Comparison of ENCODE assay signal across 7 cellular contexts in genomic region chr3:49166752-49167556, GRCh38. TPM values are rescaled to one million over a fixed set of nuclear protein-coding genes. Genes with fewer than 3 reads are reported as not detected.
DNase-seq lines count a peak whose midpoint lies in the region; ATAC-seq and TF ChIP-seq lines count a peak whose summit lies in the region.

No MANE protein-coding gene starts in this region.

- peaks cover 33% of the 10 kb centered on the region for H3K36me3 Mint-ChIP-seq in activated T-helper 17 cell treated with anti-CD3 and anti-CD28 coated beads, Interleukin-2, amount 50 U/mL, for 72 hours (ENCODE audit: low read depth)
- H3K36me3 Mint-ChIP-seq in stimulated activated naive B cell treated with anti-CD40 and anti-IgM and Interleukin-4, amounts not matched to agents 10 μg/mL and 1 μg/mL and 100 μg/mL, for 72 hours: peaks cover 13 to 31% of the 10 kb centered on the region in 2 donors

- DNase-seq in HL-60 (ENCODE audit: low read depth in 1 of 2, low spot score in 1 of 2): no peak
- no peak for DNase-seq in stimulated activated naive B cell treated with anti-CD40 and anti-IgM and Interleukin-4, amounts not matched to agents 10 μg/mL and 1 μg/mL and 100 μg/mL, for 72 hours
- no peak for DNase-seq in CD1c-positive myeloid dendritic cell (ENCODE audit: extremely low spot score)
- no peak for DNase-seq in DMS 273 (lab: John Stamatoyannopoulos, UW; ENCODE audit: unreplicated experiment)

- no peaks in the 10 kb centered on the region for H3K27me3 Mint-ChIP-seq in activated T-helper 17 cell treated with anti-CD3 and anti-CD28 coated beads, Interleukin-2, amount 50 U/mL, for 72 hours
- peaks cover 0 to 5% of the 10 kb centered on the region in 2 donors for H3K27me3 Mint-ChIP-seq in stimulated activated naive B cell treated with anti-CD40 and anti-IgM and Interleukin-4, amounts not matched to agents 10 μg/mL and 1 μg/mL and 100 μg/mL, for 72 hours

- H3K36me3 ChIP-seq in iPS-15b (ENCODE audit: control insufficient read depth, insufficient read depth, low read length): peaks cover 20% of the 10 kb centered on the region

- peak overlapping the region; percentile 91 for H3K4me3 Mint-ChIP-seq in activated T-helper 17 cell treated with anti-CD3 and anti-CD28 coated beads, Interleukin-2, amount 50 U/mL, for 72 hours
- H3K4me3 Mint-ChIP-seq in stimulated activated naive B cell treated with anti-CD40 and anti-IgM and Interleukin-4, amounts not matched to agents 10 μg/mL and 1 μg/mL and 100 μg/mL, for 72 hours: peak overlapping the region; percentile 88 to 91

- H3K9ac ChIP-seq in iPS-15b (ENCODE audit: low read depth, low read length): peak overlapping the region; percentile 13

- H3K4me3 ChIP-seq in HL-60 (replicated peaks; ENCODE audit: insufficient read depth, low read length) (no peak overlapping the region), iPS-15b (ENCODE audit: low read depth, low read length) (peak overlapping the region; percentile 94)

- no peak for ATAC-seq in activated T-helper 17 cell treated with anti-CD3 and anti-CD28 coated beads, Interleukin-2, amount 50 U/mL, for 72 hours (replicated peaks)
- ATAC-seq in stimulated activated naive B cell treated with anti-CD40 and anti-IgM and Interleukin-4, amounts not matched to agents 10 μg/mL and 1 μg/mL and 100 μg/mL, for 72 hours (replicated peaks): no peak
- ATAC-seq in GM21529 (IDR thresholded peaks at IDR 0.05; ENCODE audit: unreplicated experiment): no peak

- peaks cover 5% of the 10 kb centered on the region for H3K4me1 ChIP-seq in iPS-15b (ENCODE audit: control insufficient read depth, insufficient read depth, low read length)

- peak overlapping the region; percentile 72 for H3K27ac ChIP-seq in HL-60 (replicated peaks)

- no peak for TF ChIP-seq CTCF in HL-60 (IDR thresholded peaks at IDR 0.05; ENCODE audit: insufficient read depth, low read length)

- no peaks in the 10 kb centered on the region for H3K9me3 ChIP-seq in iPS-15b (ENCODE audit: control insufficient read depth, insufficient read depth, low read length)

- H3K27me3 ChIP-seq in HL-60 (ENCODE audit: insufficient read depth, poor library complexity, severe bottlenecking): no peaks in the 10 kb centered on the region
- no peaks in the 10 kb centered on the region for H3K27me3 ChIP-seq in iPS-15b (ENCODE audit: control insufficient read depth, insufficient read depth, low read length)

- no peaks in the 10 kb centered on the region for H3K9me3 Mint-ChIP-seq in activated T-helper 17 cell treated with anti-CD3 and anti-CD28 coated beads, Interleukin-2, amount 50 U/mL, for 72 hours
- H3K9me3 Mint-ChIP-seq in stimulated activated naive B cell treated with anti-CD40 and anti-IgM and Interleukin-4, amounts not matched to agents 10 μg/mL and 1 μg/mL and 100 μg/mL, for 72 hours: no peaks in the 10 kb centered on the region

- H3K4me1 Mint-ChIP-seq in activated T-helper 17 cell treated with anti-CD3 and anti-CD28 coated beads, Interleukin-2, amount 50 U/mL, for 72 hours: peaks cover 19% of the 10 kb centered on the region
- peaks cover 27 to 44% of the 10 kb centered on the region in 2 donors for H3K4me1 Mint-ChIP-seq in stimulated activated naive B cell treated with anti-CD40 and anti-IgM and Interleukin-4, amounts not matched to agents 10 μg/mL and 1 μg/mL and 100 μg/mL, for 72 hours

- H3K27ac Mint-ChIP-seq in activated T-helper 17 cell treated with anti-CD3 and anti-CD28 coated beads, Interleukin-2, amount 50 U/mL, for 72 hours: peak overlapping the region; percentile 93
- peak overlapping the region; percentile 96 for H3K27ac Mint-ChIP-seq in stimulated activated naive B cell treated with anti-CD40 and anti-IgM and Interleukin-4, amounts not matched to agents 10 μg/mL and 1 μg/mL and 100 μg/mL, for 72 hours

RNA-seq across cellular contexts. Expression of gene CCDC71, which starts 0.8 kb away (rescaled TPM):
- total RNA-seq in activated T-helper 17 cell treated with anti-CD3 and anti-CD28 coated beads, Interleukin-2, amount 50 U/mL, for 72 hours: 10 to 100 TPM; 15.6 to 17.0 TPM

RNA-seq across cellular contexts. Expression of gene KLHDC8B, which starts 4.4 kb away (rescaled TPM):
- total RNA-seq in activated T-helper 17 cell treated with anti-CD3 and anti-CD28 coated beads, Interleukin-2, amount 50 U/mL, for 72 hours: 1 to 10 TPM; 1.0 to 3.7 TPM

RNA-seq across cellular contexts. Expression of gene LAMB2, which starts 34.1 kb away (rescaled TPM):
- total RNA-seq in activated T-helper 17 cell treated with anti-CD3 and anti-CD28 coated beads, Interleukin-2, amount 50 U/mL, for 72 hours: under 1 TPM in 1 of 2 donors, not detected in 1; 0.79 TPM

RNA-seq across cellular contexts. Expression of gene USP19, which starts 46.3 kb away (rescaled TPM):
- 10 to 100 TPM; 33.4 to 36.0 TPM for total RNA-seq in activated T-helper 17 cell treated with anti-CD3 and anti-CD28 coated beads, Interleukin-2, amount 50 U/mL, for 72 hours
